In genomic region chr13:98276486-98276885, GRCh38 we compare ENCODE assay signal across 20 cellular contexts.
"Had no signal": no experiment of that assay in that cellular context is flagged by ENCODE, and none has a peak within 500 bp of the region (broad histone marks: within the 10 kb centered on the region; RNA-seq: fewer than 3 reads in every experiment).

No MANE protein-coding gene starts in this region.

- H3K36me3 Mint-ChIP-seq: activated naive CD8-positive, alpha-beta T cell treated with anti-CD3 and anti-CD28 coated beads, Interleukin-2, amount 10 ng/mL, durations not matched to agents 7 days and 5 days; stimulated activated memory B cell treated with anti-CD40 and anti-IgM and Interleukin-4, amounts not matched to agents 10 μg/mL and 1 μg/mL and 100 μg/mL, for 72 hours had no signal

- H3K27ac ChIP-seq: brain microvascular endothelial cell, esophagus muscularis mucosa, neutrophil, parathyroid adenoma, thoracic aorta had no signal

- H3K27me3 Mint-ChIP-seq: activated naive CD8-positive, alpha-beta T cell treated with anti-CD3 and anti-CD28 coated beads, Interleukin-2, amount 10 ng/mL, durations not matched to agents 7 days and 5 days; stimulated activated memory B cell treated with anti-CD40 and anti-IgM and Interleukin-4, amounts not matched to agents 10 μg/mL and 1 μg/mL and 100 μg/mL, for 72 hours had no signal

- H3K4me3 ChIP-seq: esophagus muscularis mucosa, thoracic aorta had no signal

- H3K27ac Mint-ChIP-seq: activated CD8-positive, alpha-beta T cell treated with anti-CD3 and anti-CD28 coated beads for 36 hours; activated naive CD8-positive, alpha-beta T cell treated with anti-CD3 and anti-CD28 coated beads, Interleukin-2, amount 10 ng/mL, durations not matched to agents 7 days and 5 days; activated T-cell treated with anti-CD3 and anti-CD28 coated beads, Interleukin-2, amount 50 U/mL, for 24 hours; activated T-helper 2 cell treated with anti-CD3 and anti-CD28 coated beads, Interferon-gamma antibody, Interleukin-2, Interleukin-4, amounts not matched to agents 10 μg/mL and 5 μg/mL and 100 μg/mL, durations not matched to agents 14 hours and 24 hours and 36 hours; stimulated activated memory B cell treated with anti-CD40 and anti-IgM and Interleukin-4, amounts not matched to agents 10 μg/mL and 1 μg/mL and 100 μg/mL, for 72 hours had no signal

- H3K9me3 ChIP-seq: esophagus muscularis mucosa, neutrophil, thoracic aorta had no signal

- H3K36me3 ChIP-seq: brain microvascular endothelial cell, esophagus muscularis mucosa, neutrophil, thoracic aorta had no signal

- H3K9me3 Mint-ChIP-seq: activated CD8-positive, alpha-beta T cell treated with anti-CD3 and anti-CD28 coated beads for 36 hours; activated naive CD8-positive, alpha-beta T cell treated with anti-CD3 and anti-CD28 coated beads, Interleukin-2, amount 10 ng/mL, durations not matched to agents 7 days and 5 days; activated T-cell treated with anti-CD3 and anti-CD28 coated beads, Interleukin-2, amount 50 U/mL, for 24 hours; activated T-helper 2 cell treated with anti-CD3 and anti-CD28 coated beads, Interferon-gamma antibody, Interleukin-2, Interleukin-4, amounts not matched to agents 10 μg/mL and 5 μg/mL and 100 μg/mL, durations not matched to agents 14 hours and 24 hours and 36 hours; stimulated activated memory B cell treated with anti-CD40 and anti-IgM and Interleukin-4, amounts not matched to agents 10 μg/mL and 1 μg/mL and 100 μg/mL, for 72 hours had no signal

- H3K4me3 Mint-ChIP-seq: activated CD8-positive, alpha-beta T cell treated with anti-CD3 and anti-CD28 coated beads for 36 hours; activated naive CD8-positive, alpha-beta T cell treated with anti-CD3 and anti-CD28 coated beads, Interleukin-2, amount 10 ng/mL, durations not matched to agents 7 days and 5 days; activated T-cell treated with anti-CD3 and anti-CD28 coated beads, Interleukin-2, amount 50 U/mL, for 24 hours; stimulated activated memory B cell treated with anti-CD40 and anti-IgM and Interleukin-4, amounts not matched to agents 10 μg/mL and 1 μg/mL and 100 μg/mL, for 72 hours had no signal

- ATAC-seq: activated CD8-positive, alpha-beta T cell treated with anti-CD3 and anti-CD28 coated beads for 36 hours; sciatic nerve; stimulated activated memory B cell treated with anti-CD40 and anti-IgM and Interleukin-4, amounts not matched to agents 10 μg/mL and 1 μg/mL and 100 μg/mL, for 72 hours had no signal

- DNase-seq: activated CD4-positive, alpha-beta T cell treated with anti-CD3 and anti-CD28 coated beads for 48 hours; activated CD4-positive, CD25-positive, alpha-beta regulatory T cell; activated CD8-positive, alpha-beta T cell treated with anti-CD3 and anti-CD28 coated beads for 36 hours; activated naive CD4-positive, alpha-beta T cell treated with Interleukin-2 at 50 U/mL for 16 hours; activated naive CD8-positive, alpha-beta T cell treated with anti-CD3 and anti-CD28 coated beads, Interleukin-2, amount 10 ng/mL, durations not matched to agents 7 days and 5 days; activated T-cell treated with anti-CD3 and anti-CD28 coated beads, Interleukin-2, amount 50 U/mL, for 24 hours; anterior cingulate cortex; brain microvascular endothelial cell; effector CD4-positive, alpha-beta T cell; hippocampal formation; stimulated activated CD4-positive, alpha-beta T cell treated with anti-CD3 and anti-CD28 coated beads, Interleukin-4, amount 100 ng/mL, for 24 hours; T-helper 1 cell; T-helper 9 cell had no signal
